Comparison of ENCODE assay signal across 22 cellular contexts in the genomic region with DNA sequence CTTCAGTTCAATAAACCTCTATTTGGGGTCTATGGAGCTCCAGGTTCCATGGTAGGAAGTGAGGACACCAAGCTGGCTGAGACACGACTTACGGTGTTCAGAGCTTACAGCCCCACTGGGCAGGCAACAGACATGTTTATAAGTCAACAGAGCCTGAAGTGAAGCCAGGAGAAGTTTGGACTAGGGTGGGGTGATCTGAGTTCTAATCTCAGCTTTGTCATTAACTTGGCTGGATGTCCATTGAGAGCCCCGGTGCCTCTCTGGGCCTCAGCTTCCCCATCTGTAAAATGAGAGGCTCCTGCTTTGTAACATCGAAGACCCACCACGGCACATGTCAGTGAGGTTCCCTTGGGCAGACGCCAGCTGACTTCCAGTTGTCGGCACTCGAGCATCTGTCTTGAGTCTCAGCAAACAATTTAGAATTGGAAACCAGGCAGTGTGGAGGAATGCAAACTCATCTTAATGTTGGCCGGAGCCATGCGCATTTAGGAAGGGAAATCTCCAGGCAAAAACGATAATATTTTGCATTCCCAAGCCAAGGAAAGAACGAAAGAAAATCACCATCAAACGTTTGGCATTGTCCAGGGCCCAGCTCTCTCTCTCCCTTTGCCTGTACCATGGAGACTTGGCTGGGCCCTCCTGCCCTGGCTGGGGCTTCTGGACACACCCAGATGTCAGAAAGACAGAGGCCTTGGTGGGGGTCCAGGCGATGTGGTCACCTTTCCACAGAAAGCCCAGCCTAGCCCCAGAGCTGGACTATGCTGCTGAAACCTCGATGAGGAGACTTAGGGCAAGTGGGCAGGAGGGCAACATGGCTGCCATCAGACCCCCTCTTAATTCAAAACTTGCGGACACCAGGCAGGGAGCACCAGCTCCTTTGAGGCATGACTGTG. TPM values are rescaled to one million over a fixed set of nuclear protein-coding genes. Genes with fewer than 3 reads are reported as not detected.
DNase-seq lines count a peak whose midpoint lies in the region; ATAC-seq and TF ChIP-seq lines count a peak whose summit lies in the region.
"Had no signal": no experiment of that assay in that cellular context is flagged by ENCODE, and none has a peak within 500 bp of the region (broad histone marks: within the 10 kb centered on the region; RNA-seq: fewer than 3 reads in every experiment).

No MANE protein-coding gene starts in this region.

- H3K36me3 ChIP-seq in muscle layer of colon (ENCODE audit: insufficient read depth, low read length), result no peaks in the 10 kb centered on the region
- no peaks in the 10 kb centered on the region for H3K36me3 ChIP-seq in testis (ENCODE audit: low read depth, missing control alignments)
- H3K36me3 ChIP-seq: HAP-1, pancreas had no signal

- intact Hi-C loops in Right ventricle myocardium inferior (cut with DNase I) (no loop called here), testis (cut with DNase I; ENCODE audit: low total_unique reads) (no loop called here)

- H3K27ac ChIP-seq in muscle layer of colon (ENCODE audit: low read depth, low read length) (peak overlapping the region; percentile 7), testis (no peak overlapping the region)
- H3K27ac ChIP-seq: dorsolateral prefrontal cortex, pancreas had no signal

- ATAC-seq in activated CD8-positive, alpha-beta memory T cell treated with anti-CD3 and anti-CD28 coated beads, Interleukin-2, amount 10 ng/mL, durations not matched to agents 7 days and 5 days, result no peak
- ATAC-seq in Right ventricle myocardium inferior (peak; percentile 24), HG02970 (IDR thresholded peaks at IDR 0.05; ENCODE audit: low FRiP score, unreplicated experiment) (no peak), GM18511 (IDR thresholded peaks at IDR 0.05; ENCODE audit: unreplicated experiment) (no peak), HG03521 (IDR thresholded peaks at IDR 0.05; ENCODE audit: unreplicated experiment) (no peak)
- ATAC-seq: activated CD8-positive, alpha-beta T cell treated with anti-CD3 and anti-CD28 coated beads, Interleukin-2, amount 10 ng/mL, durations not matched to agents 7 days and 5 days; activated naive CD8-positive, alpha-beta T cell treated with anti-CD3 and anti-CD28 coated beads, Interleukin-2, amount 50 U/mL, for 24 hours; pancreas had no signal

- TF ChIP-seq CTCF in testis (IDR thresholded peaks at IDR 0.05), result no peak

- no peak overlapping the region for H3K4me3 ChIP-seq in muscle layer of colon (ENCODE audit: low read depth in 1 of 2, low read length in 2 of 2)
- no peak overlapping the region for H3K4me3 ChIP-seq in testis
- H3K4me3 ChIP-seq: dorsolateral prefrontal cortex, HAP-1, pancreas had no signal

- H3K27me3 Mint-ChIP-seq in activated CD8-positive, alpha-beta memory T cell treated with anti-CD3 and anti-CD28 coated beads, Interleukin-2, amount 10 ng/mL, durations not matched to agents 7 days and 5 days, result peaks cover 6% of the 10 kb centered on the region
- H3K27me3 Mint-ChIP-seq: activated B cell treated with CpG ODN at 0.5 μM for 24 hours; activated naive CD8-positive, alpha-beta T cell treated with anti-CD3 and anti-CD28 coated beads, Interleukin-2, amount 50 U/mL, for 24 hours had no signal

- H3K27me3 ChIP-seq in muscle layer of colon (ENCODE audit: control insufficient read depth in 1 of 2, insufficient read depth in 2 of 2, low read length in 2 of 2) (no peaks in the 10 kb centered on the region), testis (no peaks in the 10 kb centered on the region)
- H3K27me3 ChIP-seq: dorsolateral prefrontal cortex, pancreas had no signal

- no peak overlapping the region for H3K4me3 Mint-ChIP-seq in activated CD8-positive, alpha-beta memory T cell treated with anti-CD3 and anti-CD28 coated beads, Interleukin-2, amount 10 ng/mL, durations not matched to agents 7 days and 5 days
- H3K4me3 Mint-ChIP-seq: activated B cell treated with CpG ODN at 0.5 μM for 24 hours; activated CD8-positive, alpha-beta T cell treated with anti-CD3 and anti-CD28 coated beads, Interleukin-2, amount 10 ng/mL, durations not matched to agents 7 days and 5 days; activated naive CD8-positive, alpha-beta T cell treated with anti-CD3 and anti-CD28 coated beads, Interleukin-2, amount 50 U/mL, for 24 hours; CD4-positive, alpha-beta memory T cell; T-helper 2 cell treated with Interferon-gamma antibody and Interleukin-4, amounts not matched to agents 5 μg/mL and 100 μg/mL, for 36 hours had no signal

- H3K9me3 Mint-ChIP-seq in activated CD8-positive, alpha-beta memory T cell treated with anti-CD3 and anti-CD28 coated beads, Interleukin-2, amount 10 ng/mL, durations not matched to agents 7 days and 5 days (ENCODE audit: low read depth), result no peaks in the 10 kb centered on the region
- H3K9me3 Mint-ChIP-seq: activated B cell treated with CpG ODN at 0.5 μM for 24 hours; activated naive CD8-positive, alpha-beta T cell treated with anti-CD3 and anti-CD28 coated beads, Interleukin-2, amount 50 U/mL, for 24 hours; CD4-positive, alpha-beta memory T cell; T-helper 2 cell treated with Interferon-gamma antibody and Interleukin-4, amounts not matched to agents 5 μg/mL and 100 μg/mL, for 36 hours had no signal

- no peak overlapping the region for H3K27ac Mint-ChIP-seq in activated CD8-positive, alpha-beta memory T cell treated with anti-CD3 and anti-CD28 coated beads, Interleukin-2, amount 10 ng/mL, durations not matched to agents 7 days and 5 days
- H3K27ac Mint-ChIP-seq: activated B cell treated with CpG ODN at 0.5 μM for 24 hours; activated CD8-positive, alpha-beta T cell treated with anti-CD3 and anti-CD28 coated beads, Interleukin-2, amount 10 ng/mL, durations not matched to agents 7 days and 5 days; activated naive CD8-positive, alpha-beta T cell treated with anti-CD3 and anti-CD28 coated beads, Interleukin-2, amount 50 U/mL, for 24 hours; CD4-positive, alpha-beta memory T cell; T-helper 2 cell treated with Interferon-gamma antibody and Interleukin-4, amounts not matched to agents 5 μg/mL and 100 μg/mL, for 36 hours had no signal

- peak; percentile 31 for DNase-seq in activated CD8-positive, alpha-beta memory T cell treated with anti-CD3 and anti-CD28 coated beads, Interleukin-2, amount 10 ng/mL, durations not matched to agents 7 days and 5 days
- no peak for DNase-seq in Right ventricle myocardium inferior (ENCODE audit: missing footprints)
- peak; percentile 23 for DNase-seq in testis
- DNase-seq in NCI-H2081 treated with DMSO at 0.1 percent for 48 hours (lab: John Stamatoyannopoulos, UW), result no peak
- DNase-seq: activated B cell treated with CpG ODN at 0.5 μM for 24 hours; activated CD8-positive, alpha-beta T cell treated with anti-CD3 and anti-CD28 coated beads, Interleukin-2, amount 10 ng/mL, durations not matched to agents 7 days and 5 days; activated naive CD8-positive, alpha-beta T cell treated with anti-CD3 and anti-CD28 coated beads, Interleukin-2, amount 50 U/mL, for 24 hours; CD4-positive, alpha-beta memory T cell; DMS153; dorsolateral prefrontal cortex; erythroblast; NCI-H1694; small intestine; stimulated activated CD4-positive, alpha-beta T cell treated with anti-CD3 and anti-CD28 coated beads, Interleukin-4, amount 100 ng/mL, for 24 hours had no signal

- H3K4me1 Mint-ChIP-seq in activated CD8-positive, alpha-beta memory T cell treated with anti-CD3 and anti-CD28 coated beads, Interleukin-2, amount 10 ng/mL, durations not matched to agents 7 days and 5 days, result no peaks in the 10 kb centered on the region
- H3K4me1 Mint-ChIP-seq: activated B cell treated with CpG ODN at 0.5 μM for 24 hours; activated naive CD8-positive, alpha-beta T cell treated with anti-CD3 and anti-CD28 coated beads, Interleukin-2, amount 50 U/mL, for 24 hours had no signal

- no peak for TF ChIP-seq POLR2A in testis (IDR thresholded peaks at IDR 0.05)

- H3K9me3 ChIP-seq in muscle layer of colon (ENCODE audit: low read length), result no peaks in the 10 kb centered on the region
- no peaks in the 10 kb centered on the region for H3K9me3 ChIP-seq in testis
- H3K9me3 ChIP-seq: HAP-1, pancreas had no signal

- WGBS in testis, 2 donors, result 68 to 71% methylated on average over 15 to 16 of the region's 16 CpGs

- no peaks in the 10 kb centered on the region for H3K36me3 Mint-ChIP-seq in activated CD8-positive, alpha-beta memory T cell treated with anti-CD3 and anti-CD28 coated beads, Interleukin-2, amount 10 ng/mL, durations not matched to agents 7 days and 5 days
- H3K36me3 Mint-ChIP-seq: CD4-positive, alpha-beta memory T cell had no signal

- no peak overlapping the region for H3K9ac ChIP-seq in muscle layer of colon (ENCODE audit: low read length)

- peaks cover 2% of the 10 kb centered on the region for H3K4me1 ChIP-seq in muscle layer of colon (ENCODE audit: insufficient read depth, low read length)
- H3K4me1 ChIP-seq in testis, result peaks cover 6% of the 10 kb centered on the region
- H3K4me1 ChIP-seq: HAP-1, pancreas had no signal

- CTCF ChIA-PET in activated CD8-positive, alpha-beta memory T cell treated with anti-CD3 and anti-CD28 coated beads, Interleukin-2, amount 10 ng/mL, durations not matched to agents 7 days and 5 days (lab: Charles Lee), result interaction anchor here (0.6 to 1.2 kb wide), 2 partner anchors 161 to 366 kb away, joined by 3 read pairs; no protein-coding TSS in a partner anchor

RNA-seq across cellular contexts. Expression of a gene that starts 18.4 kb away (rescaled TPM):
- total RNA-seq in activated CD8-positive, alpha-beta memory T cell treated with anti-CD3 and anti-CD28 coated beads, Interleukin-2, amount 10 ng/mL, durations not matched to agents 7 days and 5 days, result under 1 TPM in 1 of 2 experiments, not detected in 1; 0.02 TPM
- total RNA-seq in Right ventricle myocardium inferior (32.6 TPM), testis (1 to 10 TPM; 4.3 to 5.6 TPM)
- 6.6 TPM for polyA plus RNA-seq in testis (ENCODE audit: insufficient read depth, low read depth, low replicate concordance)
- total RNA-seq: activated B cell treated with CpG ODN at 0.5 μM for 24 hours; CD4-positive, alpha-beta memory T cell; SK-MEL-5 had no signal
- polyA plus RNA-seq: CD4-positive, alpha-beta memory T cell had no signal

Comparison
In these comparisons a context has a peak if more than half of its experiments do, and no peak if none do; other contexts are left out.
1. DNase-seq: peak in activated CD8-positive, alpha-beta memory T cell treated with anti-CD3 and anti-CD28 coated beads, Interleukin-2, amount 10 ng/mL, durations not matched to agents 7 days and 5 days (single experiment) and testis (single experiment); none in Right ventricle myocardium inferior (single experiment) and NCI-H2081 treated with DMSO at 0.1 percent for 48 hours (single experiment).
2. RNA of a gene that starts 18.4 kb away (total RNA-seq): 32.6 TPM in Right ventricle myocardium inferior (single experiment) and 4.3 to 5.6 TPM in testis; 0.02 TPM in activated CD8-positive, alpha-beta memory T cell treated with anti-CD3 and anti-CD28 coated beads, Interleukin-2, amount 10 ng/mL, durations not matched to agents 7 days and 5 days; every median in the first group is over 4 times any median in the second.